2 cellular contexts compared by ENCODE assay signal in genomic region chr12:47850153-47851084, GRCh38.
A peak's percentile ranks its signal among the peaks of the same experiment; 100 is the strongest.
TF ChIP-seq lines count a peak whose summit lies in the region.

No MANE protein-coding gene starts in this region.

TF ChIP-seq in GM23338, 12 proteins besides CTCF, POLR2A, EP300 and RAD21:
- TF ChIP-seq ETS1 (IDR thresholded peaks at IDR 0.05): no peak
- TF ChIP-seq JUNB (IDR thresholded peaks at IDR 0.05; ENCODE audit: unreplicated experiment): no peak
- TF ChIP-seq ZNF462 (CRISPR knock-in tag; IDR thresholded peaks at IDR 0.05): no peak
- no peak for TF ChIP-seq ZNF114 (CRISPR knock-in tag; IDR thresholded peaks at IDR 0.05)
- no peak for TF ChIP-seq CREB1 (CRISPR knock-in tag; IDR thresholded peaks at IDR 0.05; ENCODE audit: low read depth)

TF ChIP-seq in IMR-90, 13 proteins besides CTCF, POLR2A, EP300 and RAD21:
- no peak for TF ChIP-seq RCOR1 (IDR thresholded peaks at IDR 0.05; ENCODE audit: insufficient replicate concordance, low read length)
- no peak for TF ChIP-seq FOS (IDR thresholded peaks at IDR 0.05; ENCODE audit: low read depth, low read length)
- TF ChIP-seq USF2 (IDR thresholded peaks at IDR 0.05; ENCODE audit: low read depth, low read length): no peak
- no peak for TF ChIP-seq MXI1 (IDR thresholded peaks at IDR 0.05; ENCODE audit: borderline replicate concordance, low read depth, low read length)
- TF ChIP-seq MAZ (IDR thresholded peaks at IDR 0.05; ENCODE audit: borderline replicate concordance, low read depth, low read length): peak; percentile 71; the same call in 1 of the 2 replicates
- peak; percentile 71 for TF ChIP-seq CEBPB (IDR thresholded peaks at IDR 0.05; ENCODE audit: low read depth, low read length)
